In genomic region chr12:131327521-131328488, GRCh38 we compare ENCODE assay signal across 23 cellular contexts.
A peak's percentile ranks its signal among the peaks of the same experiment; 100 is the strongest.
DNase-seq lines count a peak whose midpoint lies in the region; ATAC-seq and TF ChIP-seq lines count a peak whose summit lies in the region.
"Had no signal": no experiment of that assay in that cellular context is flagged by ENCODE, and none has a peak within 500 bp of the region (broad histone marks: within the 10 kb centered on the region; RNA-seq: fewer than 3 reads in every experiment).

No MANE protein-coding gene starts in this region.

- no peak overlapping the region for H3K9ac ChIP-seq in endodermal cell (ENCODE audit: extremely low read depth, low read length, poor library complexity, severe bottlenecking)

- no peaks in the 10 kb centered on the region for H3K36me3 Mint-ChIP-seq in activated naive CD8-positive, alpha-beta T cell treated with anti-CD3 and anti-CD28 coated beads, Interleukin-2, amount 50 U/mL, for 24 hours (ENCODE audit: low read depth)
- no peaks in the 10 kb centered on the region for H3K36me3 Mint-ChIP-seq in activated naive CD8-positive, alpha-beta T cell treated with anti-CD3 and anti-CD28 coated beads for 36 hours
- no peaks in the 10 kb centered on the region for H3K36me3 Mint-ChIP-seq in endodermal cell (ENCODE audit: low read depth)
- H3K36me3 Mint-ChIP-seq: activated CD4-positive, alpha-beta memory T cell treated with anti-CD3 and anti-CD28 coated beads for 36 hours; CD8-positive, alpha-beta T cell had no signal

- peaks cover 5% of the 10 kb centered on the region for H3K27me3 Mint-ChIP-seq in activated naive CD8-positive, alpha-beta T cell treated with anti-CD3 and anti-CD28 coated beads, Interleukin-2, amount 50 U/mL, for 24 hours
- peaks cover 5% of the 10 kb centered on the region for H3K27me3 Mint-ChIP-seq in activated naive CD8-positive, alpha-beta T cell treated with anti-CD3 and anti-CD28 coated beads for 36 hours
- H3K27me3 Mint-ChIP-seq in endodermal cell (ENCODE audit: insufficient read depth), result peaks cover 6% of the 10 kb centered on the region
- H3K27me3 Mint-ChIP-seq: activated CD4-positive, alpha-beta memory T cell treated with anti-CD3 and anti-CD28 coated beads for 36 hours had no signal

- no peak overlapping the region for H3K4me3 Mint-ChIP-seq in activated naive CD8-positive, alpha-beta T cell treated with anti-CD3 and anti-CD28 coated beads, Interleukin-2, amount 50 U/mL, for 24 hours
- H3K4me3 Mint-ChIP-seq in activated naive CD8-positive, alpha-beta T cell treated with anti-CD3 and anti-CD28 coated beads for 36 hours, result no peak overlapping the region
- no peak overlapping the region for H3K4me3 Mint-ChIP-seq in endodermal cell
- H3K4me3 Mint-ChIP-seq: activated CD4-positive, alpha-beta memory T cell treated with anti-CD3 and anti-CD28 coated beads for 36 hours; CD8-positive, alpha-beta T cell had no signal

- peak; percentile 46 for ATAC-seq in activated naive CD8-positive, alpha-beta T cell treated with anti-CD3 and anti-CD28 coated beads, Interleukin-2, amount 50 U/mL, for 24 hours
- no peak for ATAC-seq in GM18517 (IDR thresholded peaks at IDR 0.05; ENCODE audit: unreplicated experiment)
- ATAC-seq: CD8-positive, alpha-beta T cell; left lung; psoas muscle; upper lobe of right lung had no signal

- 80 to 92% methylated on average over 11 to 25 of the region's 25 CpGs for WGBS in endodermal cell (ENCODE audit: insufficient coverage in 1 of 2, insufficient read length in 1 of 2), 2 experiments

- no peak overlapping the region for H3K27ac ChIP-seq in endodermal cell (ENCODE audit: low read depth, low read length)
- H3K27ac ChIP-seq: esophagus squamous epithelium, left lung, psoas muscle, RWPE1, upper lobe of right lung had no signal

- H3K9me3 Mint-ChIP-seq in activated naive CD8-positive, alpha-beta T cell treated with anti-CD3 and anti-CD28 coated beads, Interleukin-2, amount 50 U/mL, for 24 hours, result no peaks in the 10 kb centered on the region
- H3K9me3 Mint-ChIP-seq in activated naive CD8-positive, alpha-beta T cell treated with anti-CD3 and anti-CD28 coated beads for 36 hours, result no peaks in the 10 kb centered on the region
- peaks cover 34% of the 10 kb centered on the region for H3K9me3 Mint-ChIP-seq in endodermal cell
- H3K9me3 Mint-ChIP-seq: activated CD4-positive, alpha-beta memory T cell treated with anti-CD3 and anti-CD28 coated beads for 36 hours; CD8-positive, alpha-beta T cell had no signal

- H3K9me3 ChIP-seq in endodermal cell (ENCODE audit: control insufficient read depth, low read length), result peaks cover 13% of the 10 kb centered on the region
- H3K9me3 ChIP-seq: esophagus squamous epithelium, left lung, psoas muscle, upper lobe of right lung had no signal

- no peaks in the 10 kb centered on the region for H3K4me1 ChIP-seq in endodermal cell (ENCODE audit: control insufficient read depth, insufficient read depth, low read length)
- H3K4me1 ChIP-seq: esophagus squamous epithelium, left lung, psoas muscle, upper lobe of right lung had no signal

- H3K4me1 Mint-ChIP-seq in activated naive CD8-positive, alpha-beta T cell treated with anti-CD3 and anti-CD28 coated beads, Interleukin-2, amount 50 U/mL, for 24 hours, result no peaks in the 10 kb centered on the region
- no peaks in the 10 kb centered on the region for H3K4me1 Mint-ChIP-seq in activated naive CD8-positive, alpha-beta T cell treated with anti-CD3 and anti-CD28 coated beads for 36 hours
- no peaks in the 10 kb centered on the region for H3K4me1 Mint-ChIP-seq in endodermal cell

- no peaks in the 10 kb centered on the region for H3K36me3 ChIP-seq in endodermal cell (ENCODE audit: control insufficient read depth, insufficient read depth, low read length)
- H3K36me3 ChIP-seq: esophagus squamous epithelium, left lung, upper lobe of right lung had no signal

- H3K27ac Mint-ChIP-seq in activated naive CD8-positive, alpha-beta T cell treated with anti-CD3 and anti-CD28 coated beads, Interleukin-2, amount 50 U/mL, for 24 hours, result no peak overlapping the region
- H3K27ac Mint-ChIP-seq in activated naive CD8-positive, alpha-beta T cell treated with anti-CD3 and anti-CD28 coated beads for 36 hours, result no peak overlapping the region
- no peak overlapping the region for H3K27ac Mint-ChIP-seq in endodermal cell
- H3K27ac Mint-ChIP-seq: activated CD4-positive, alpha-beta memory T cell treated with anti-CD3 and anti-CD28 coated beads for 36 hours; CD8-positive, alpha-beta T cell had no signal

- H3K4me3 ChIP-seq in endodermal cell (ENCODE audit: low read length), result no peak overlapping the region
- H3K4me3 ChIP-seq: esophagus squamous epithelium, left lung, psoas muscle, upper lobe of right lung had no signal

- H3K27me3 ChIP-seq in endodermal cell (ENCODE audit: control insufficient read depth, insufficient read depth, low read length, poor library complexity, severe bottlenecking), result no peaks in the 10 kb centered on the region
- H3K27me3 ChIP-seq: upper lobe of right lung had no signal

- DNase-seq in activated naive CD8-positive, alpha-beta T cell treated with anti-CD3 and anti-CD28 coated beads, Interleukin-2, amount 50 U/mL, for 24 hours, result no peak
- no peak for DNase-seq in activated naive CD8-positive, alpha-beta T cell treated with anti-CD3 and anti-CD28 coated beads for 36 hours
- DNase-seq in NOMO-1 (lab: John Stamatoyannopoulos, UW; ENCODE audit: unreplicated experiment in 2 of 2) (peak; percentile 59 to 82), endodermal cell (peak; percentile 77), OCI-M2 (lab: John Stamatoyannopoulos, UW; ENCODE audit: unreplicated experiment) (no peak), NCI-H1048 (lab: John Stamatoyannopoulos, UW) (no peak)
- DNase-seq in stimulated activated CD4-positive, alpha-beta T cell treated with anti-CD3 and anti-CD28 coated beads, Interleukin-4, amount 100 ng/mL, for 24 hours, result no peak
- DNase-seq: activated CD4-positive, alpha-beta memory T cell treated with anti-CD3 and anti-CD28 coated beads for 36 hours; activated T-cell treated with anti-CD3 and anti-CD28 coated beads for 4 hours; CD8-positive, alpha-beta T cell; central memory CD4-positive, alpha-beta T cell; DMS79; esophagus squamous epithelium; GOT3; NCI-H1694; NCI-H774; psoas muscle; stimulated activated CD4-positive, alpha-beta T cell treated with anti-CD3 and anti-CD28 coated beads, Interleukin-2, amount 100 ng/mL, for 48 hours; SW 1271; upper lobe of right lung had no signal

- peak; percentile 63 for TF ChIP-seq CTCF in endodermal cell (conservative IDR thresholded peaks at IDR 0.05)

Comparison
In these comparisons a context has a peak if more than half of its experiments do, and no peak if none do; other contexts are left out.
1. DNase-seq: peak in NOMO-1 (2 of 2) and endodermal cell (single experiment); none in activated naive CD8-positive, alpha-beta T cell treated with anti-CD3 and anti-CD28 coated beads, Interleukin-2, amount 50 U/mL, for 24 hours (single experiment), activated naive CD8-positive, alpha-beta T cell treated with anti-CD3 and anti-CD28 coated beads for 36 hours (single experiment), OCI-M2 (single experiment), stimulated activated CD4-positive, alpha-beta T cell treated with anti-CD3 and anti-CD28 coated beads, Interleukin-4, amount 100 ng/mL, for 24 hours (single experiment) and NCI-H1048 (single experiment).